In genomic region chr5:129852747-129853352, GRCh38 we compare ENCODE assay signal across 8 cellular contexts. TPM values are rescaled to one million over a fixed set of nuclear protein-coding genes. Genes with fewer than 3 reads are reported as not detected.
A peak's percentile ranks its signal among the peaks of the same experiment; 100 is the strongest.
DNase-seq lines count a peak whose midpoint lies in the region; ATAC-seq and TF ChIP-seq lines count a peak whose summit lies in the region.

No MANE protein-coding gene starts in this region.

- no peak overlapping the region for H2BK5ac ChIP-seq in mesenchymal stem cell (ENCODE audit: low read depth, low read length, poor library complexity, severe bottlenecking)

- ATAC-seq in GM18517 (IDR thresholded peaks at IDR 0.05; ENCODE audit: unreplicated experiment) (peak; percentile 95), HG03025 (IDR thresholded peaks at IDR 0.05; ENCODE audit: low FRiP score, unreplicated experiment) (peak; percentile 92)

- H3K18ac ChIP-seq in mesenchymal stem cell (ENCODE audit: low read depth in 1 of 2, low read length in 2 of 2) = no peak overlapping the region

- H2BK15ac ChIP-seq in mesenchymal stem cell (ENCODE audit: low read depth, poor library complexity, severe bottlenecking) = no peak overlapping the region

- no peaks in the 10 kb centered on the region for H3K36me3 ChIP-seq in effector memory CD4-positive, alpha-beta T cell (ENCODE audit: control insufficient read depth, insufficient read depth, low read length)
- H3K36me3 ChIP-seq in mesenchymal stem cell (ENCODE audit: control insufficient read depth in 1 of 2, insufficient read depth in 2 of 2, low read depth in 1 of 2, low read length in 2 of 2) = no peaks in the 10 kb centered on the region

- no peak overlapping the region for H3K4ac ChIP-seq in mesenchymal stem cell (ENCODE audit: low read depth in 1 of 2, low read length in 2 of 2)

- TF ChIP-seq CTCF in AG09309 (IDR thresholded peaks at IDR 0.05; ENCODE audit: control insufficient read depth, insufficient read depth, low read depth, low read length, missing control alignments) = peak; percentile 96

- peak; percentile 16 for DNase-seq in AG09309 (ENCODE audit: low read depth)
- peak; percentile 5 for DNase-seq in NCI-H2196 treated with DMSO at 0.1 percent for 48 hours (lab: John Stamatoyannopoulos, UW; ENCODE audit: unreplicated experiment)
- peak; percentile 79 to 85 for DNase-seq in activated CD4-positive, alpha-beta T cell treated with anti-CD3 and anti-CD28 coated beads, Interleukin-2, amount 50 U/mL, for 48 hours
- DNase-seq in effector memory CD4-positive, alpha-beta T cell = peak; percentile 12 to 34 (median 17)
- peak; percentile 80 for DNase-seq in mesenchymal stem cell
- DNase-seq in stimulated activated CD8-positive, alpha-beta memory T cell treated with anti-CD3 and anti-CD28 coated beads, Interleukin-2, amount 100 ng/mL, for 1 hour (ENCODE audit: low read depth in 2 of 2) = peak; percentile 22 to 36

- H3K23ac ChIP-seq in mesenchymal stem cell (ENCODE audit: low read length in 2 of 2) = no peak overlapping the region

- H3K9ac ChIP-seq in mesenchymal stem cell (ENCODE audit: low read length) = no peak overlapping the region

- H3K4me3 ChIP-seq in AG09309 (ENCODE audit: control insufficient read depth, low read depth, low read length) (no peak overlapping the region), mesenchymal stem cell (ENCODE audit: insufficient read depth in 1 of 2, low read depth in 1 of 2, low read length in 2 of 2) (no peak overlapping the region)
- H3K4me3 ChIP-seq in effector memory CD4-positive, alpha-beta T cell (ENCODE audit: insufficient read depth, low read depth, low read length, poor library complexity, severe bottlenecking) = no peak overlapping the region

- no peak overlapping the region for H4K91ac ChIP-seq in mesenchymal stem cell (ENCODE audit: low read length)

- H4K8ac ChIP-seq in mesenchymal stem cell (ENCODE audit: low read length) = no peak overlapping the region

- H3K4me1 ChIP-seq in effector memory CD4-positive, alpha-beta T cell (ENCODE audit: control insufficient read depth, insufficient read depth, low read length, poor library complexity, severe bottlenecking) = no peaks in the 10 kb centered on the region
- H3K4me1 ChIP-seq in mesenchymal stem cell (ENCODE audit: control insufficient read depth, insufficient read depth, low read depth, low read length) = no peaks in the 10 kb centered on the region

- H3K9me3 ChIP-seq in effector memory CD4-positive, alpha-beta T cell (ENCODE audit: control insufficient read depth, low read length) = no peaks in the 10 kb centered on the region
- no peaks in the 10 kb centered on the region for H3K9me3 ChIP-seq in mesenchymal stem cell (ENCODE audit: control insufficient read depth, low read length)

- H3K4me2 ChIP-seq in mesenchymal stem cell (ENCODE audit: low read length, poor library complexity, severe bottlenecking) = no peak overlapping the region

- H3K14ac ChIP-seq in mesenchymal stem cell (ENCODE audit: low read length in 2 of 2) = no peak overlapping the region

- H3K27me3 ChIP-seq in effector memory CD4-positive, alpha-beta T cell (replicated peaks; ENCODE audit: control insufficient read depth, insufficient read depth, low read length, poor library complexity, severe bottlenecking) = no peaks in the 10 kb centered on the region
- H3K27me3 ChIP-seq in mesenchymal stem cell (ENCODE audit: control insufficient read depth in 1 of 2, insufficient read depth in 1 of 2, low read length in 2 of 2) = peaks cover 3 to 9% of the 10 kb centered on the region in 2 experiments

- 50% methylated on average over 4 of the region's 6 CpGs for WGBS in mesenchymal stem cell

- H2AFZ ChIP-seq in mesenchymal stem cell (ENCODE audit: low read depth, low read length) = no peak overlapping the region

- no peak overlapping the region for H2AK5ac ChIP-seq in mesenchymal stem cell (ENCODE audit: low read length, severe bottlenecking)

- no peak overlapping the region for H2BK12ac ChIP-seq in mesenchymal stem cell (ENCODE audit: low read length in 2 of 2)

- H3K79me1 ChIP-seq in mesenchymal stem cell (replicated peaks; ENCODE audit: low read length, poor library complexity, severe bottlenecking) = no peaks in the 10 kb centered on the region

- H3K27ac ChIP-seq in effector memory CD4-positive, alpha-beta T cell (ENCODE audit: insufficient read depth, low read length, poor library complexity, severe bottlenecking) = no peak overlapping the region
- no peak overlapping the region for H3K27ac ChIP-seq in mesenchymal stem cell (ENCODE audit: low read length, poor library complexity, severe bottlenecking)

- H2BK120ac ChIP-seq in mesenchymal stem cell (ENCODE audit: low read depth, low read length) = no peak overlapping the region

RNA-seq across cellular contexts. Expression of gene CHSY3, which starts 51.4 kb away (rescaled TPM):
- 12.6 TPM for polyA plus RNA-seq in mesenchymal stem cell (2013, experiment 1 of 2)
- 11.9 TPM for polyA plus RNA-seq in mesenchymal stem cell (2013, experiment 2 of 2)

Comparison
In these comparisons a context has a peak if more than half of its experiments do, and no peak if none do; other contexts are left out.
1. DNase-seq: peak in every context shown above with its lines; median percentile 82 in activated CD4-positive, alpha-beta T cell treated with anti-CD3 and anti-CD28 coated beads, Interleukin-2, amount 50 U/mL, for 48 hours; 80 in mesenchymal stem cell; 29 in stimulated activated CD8-positive, alpha-beta memory T cell treated with anti-CD3 and anti-CD28 coated beads, Interleukin-2, amount 100 ng/mL, for 1 hour; 17 in effector memory CD4-positive, alpha-beta T cell; 16 in AG09309; 5 in NCI-H2196 treated with DMSO at 0.1 percent for 48 hours.